In genomic region chr16:89286096-89286495, GRCh38 we compare ENCODE assay signal across 25 cellular contexts.
DNase-seq lines count a peak whose midpoint lies in the region; ATAC-seq, FAIRE-seq and TF ChIP-seq lines count a peak whose summit lies in the region.
"Had no signal": no experiment of that assay in that cellular context is flagged by ENCODE, and none has a peak within 500 bp of the region (broad histone marks: within the 10 kb centered on the region; RNA-seq: fewer than 3 reads in every experiment).

No MANE protein-coding gene starts in this region.

- no peak for DNase-seq in activated naive CD4-positive, alpha-beta T cell treated with anti-CD3 and anti-CD28 coated beads, Interleukin-2, amount 50 U/mL, for 72 hours (ENCODE audit: low spot score in 2 of 2)
- no peak for DNase-seq in activated naive CD4-positive, alpha-beta T cell treated with anti-CD3 and anti-CD28 coated beads, Interleukin-2, amount 50 U/mL, for 16 hours
- no peak for DNase-seq in GM23338 (ENCODE audit: low spot score)
- no peak for DNase-seq in astrocyte (ENCODE audit: low read depth)
- no peak for DNase-seq in mesothelial cell of epicardium (ENCODE audit: low spot score in 2 of 2, unreplicated experiment in 2 of 2)
- no peak for DNase-seq in adrenal gland
- DNase-seq in DMS53 (lab: John Stamatoyannopoulos, UW) = no peak
- no peak for DNase-seq in NOMO-1 treated with dmso at 0.1 percent for 144 hours (lab: John Stamatoyannopoulos, UW; ENCODE audit: unreplicated experiment)
- DNase-seq: Calu3, DMS153, Karpas-422, NCI-H1694 treated with DMSO at 0.1 percent for 48 hours, NCI-H2081 treated with DMSO at 0.1 percent for 48 hours, NCI-H2171 treated with DMSO at 0.1 percent for 48 hours, NCI-H446, NCI-H526, OCI-M1, SHP77 treated with DMSO at 0.1 percent for 48 hours had no signal

- intact Hi-C loops in adrenal gland (cut with DNase I) = no loop called here

- TF ChIP-seq CTCF in GM23338 (conservative IDR thresholded peaks at IDR 0.05; ENCODE audit: low read depth in 2 of 2) = no peak
- no peak for TF ChIP-seq CTCF in astrocyte (IDR thresholded peaks at IDR 0.05; ENCODE audit: insufficient read depth, low read depth, low read length)
- no peak for TF ChIP-seq CTCF in mesothelial cell of epicardium (IDR thresholded peaks at IDR 0.05; ENCODE audit: unreplicated experiment)
- no peak for TF ChIP-seq CTCF in adrenal gland (IDR thresholded peaks at IDR 0.05)

- H3K4me1 ChIP-seq in GM23338 (ENCODE audit: insufficient read depth) = peaks cover 10% of the 10 kb centered on the region
- H3K4me1 ChIP-seq in astrocyte (ENCODE audit: insufficient read depth, low read length) = no peaks in the 10 kb centered on the region
- no peaks in the 10 kb centered on the region for H3K4me1 ChIP-seq in adrenal gland (replicated peaks in 1 of 2)

- ATAC-seq in activated naive CD4-positive, alpha-beta T cell treated with anti-CD3 and anti-CD28 coated beads, Interleukin-2, amount 50 U/mL, for 72 hours = no peak
- ATAC-seq in GM23338 = no peak

- 91 to 94% (median 92%) methylated on average over 24 to 25 of the region's 25 CpGs for WGBS in adrenal gland, 4 donors

- H3K4me3 Mint-ChIP-seq in GM23338 (no peak overlapping the region), astrocyte (ENCODE audit: unreplicated experiment) (no peak overlapping the region), mesothelial cell of epicardium (no peak overlapping the region)
- H3K4me3 Mint-ChIP-seq: IgD-negative memory B cell had no signal

- no peaks in the 10 kb centered on the region for H3K36me3 Mint-ChIP-seq in activated naive CD4-positive, alpha-beta T cell treated with anti-CD3 and anti-CD28 coated beads, Interleukin-2, amount 50 U/mL, for 72 hours
- H3K36me3 Mint-ChIP-seq in GM23338 (ENCODE audit: low read depth) = peaks cover 39% of the 10 kb centered on the region
- peaks cover 8% of the 10 kb centered on the region for H3K36me3 Mint-ChIP-seq in astrocyte (ENCODE audit: low read depth, unreplicated experiment)
- H3K36me3 Mint-ChIP-seq in mesothelial cell of epicardium = peaks cover 7% of the 10 kb centered on the region

- no peak for TF ChIP-seq POLR2A in adrenal gland (IDR thresholded peaks at IDR 0.05)

- peaks cover 22% of the 10 kb centered on the region for H3F3A ChIP-seq in GM23338 (replicated peaks; ENCODE audit: low read depth)

- peaks cover 18% of the 10 kb centered on the region for H3K4me1 Mint-ChIP-seq in GM23338
- H3K4me1 Mint-ChIP-seq in astrocyte (ENCODE audit: low read depth, unreplicated experiment) = peaks cover 7% of the 10 kb centered on the region
- H3K4me1 Mint-ChIP-seq in mesothelial cell of epicardium = no peaks in the 10 kb centered on the region

- no peaks in the 10 kb centered on the region for H3K9me3 ChIP-seq in astrocyte (ENCODE audit: insufficient read depth, low read depth, low read length)
- no peaks in the 10 kb centered on the region for H3K9me3 ChIP-seq in adrenal gland (replicated peaks in 1 of 3)

- peaks cover 12% of the 10 kb centered on the region for H3K27me3 Mint-ChIP-seq in GM23338 (ENCODE audit: insufficient read depth, low read depth, poor library complexity)
- no peaks in the 10 kb centered on the region for H3K27me3 Mint-ChIP-seq in astrocyte (ENCODE audit: low read depth, unreplicated experiment)
- no peaks in the 10 kb centered on the region for H3K27me3 Mint-ChIP-seq in mesothelial cell of epicardium (ENCODE audit: low read depth)
- H3K27me3 Mint-ChIP-seq: IgD-negative memory B cell had no signal

- H3K27ac ChIP-seq in GM23338 (ENCODE audit: low read depth) (peak overlapping the region; percentile 66; the same call in 1 of the 2 replicates), astrocyte (ENCODE audit: low read depth, low read length) (no peak overlapping the region), adrenal gland (no peak overlapping the region)
- H3K27ac ChIP-seq: C4-2B had no signal

- peaks cover 15% of the 10 kb centered on the region for H3K79me2 ChIP-seq in GM23338 (replicated peaks; ENCODE audit: insufficient read depth)
- H3K79me2 ChIP-seq in astrocyte (ENCODE audit: insufficient read depth, low read length) = peaks cover 12% of the 10 kb centered on the region

- H4K20me1 ChIP-seq in GM23338 (replicated peaks; ENCODE audit: insufficient read depth) (peaks cover 9% of the 10 kb centered on the region), astrocyte (ENCODE audit: insufficient read depth, low read length) (peaks cover 54% of the 10 kb centered on the region)

- FAIRE-seq in astrocyte (lab: Jason Lieb, UNC) = no peak
- FAIRE-seq: A204.1, G401.6, GM12892, H1 had no signal

- H3K27me3 ChIP-seq in GM23338 (ENCODE audit: insufficient read depth) (no peaks in the 10 kb centered on the region), astrocyte (ENCODE audit: insufficient read depth, low read length) (no peaks in the 10 kb centered on the region), adrenal gland (no peaks in the 10 kb centered on the region)

- peak overlapping the region; percentile 25 to 26 for H3K27ac Mint-ChIP-seq in activated naive CD4-positive, alpha-beta T cell treated with anti-CD3 and anti-CD28 coated beads, Interleukin-2, amount 50 U/mL, for 72 hours
- H3K27ac Mint-ChIP-seq in GM23338 (no peak overlapping the region), astrocyte (ENCODE audit: unreplicated experiment) (peak overlapping the region; percentile 85), mesothelial cell of epicardium (peak overlapping the region; percentile 33)

- no peak overlapping the region for H3K9ac ChIP-seq in astrocyte (ENCODE audit: low read length)

- H3K4me2 ChIP-seq in GM23338 (no peak overlapping the region), astrocyte (ENCODE audit: low read length) (no peak overlapping the region)

- no peaks in the 10 kb centered on the region for H3K9me2 ChIP-seq in GM23338 (ENCODE audit: insufficient read depth)

- H2AFZ ChIP-seq in GM23338 = no peak overlapping the region
- H2AFZ ChIP-seq in astrocyte (ENCODE audit: low read depth, low read length) = no peak overlapping the region

- peaks cover 40% of the 10 kb centered on the region for H3K36me3 ChIP-seq in GM23338 (ENCODE audit: insufficient read depth)
- peaks cover 44% of the 10 kb centered on the region for H3K36me3 ChIP-seq in astrocyte (ENCODE audit: insufficient read depth, low read length)
- peaks cover 0 to 73% of the 10 kb centered on the region in 2 donors for H3K36me3 ChIP-seq in adrenal gland (replicated peaks in 1 of 2)

- no peaks in the 10 kb centered on the region for H3K9me3 Mint-ChIP-seq in activated naive CD4-positive, alpha-beta T cell treated with anti-CD3 and anti-CD28 coated beads, Interleukin-2, amount 50 U/mL, for 72 hours
- H3K9me3 Mint-ChIP-seq in GM23338 = no peaks in the 10 kb centered on the region
- H3K9me3 Mint-ChIP-seq in astrocyte (ENCODE audit: unreplicated experiment) = no peaks in the 10 kb centered on the region
- no peaks in the 10 kb centered on the region for H3K9me3 Mint-ChIP-seq in mesothelial cell of epicardium
- H3K9me3 Mint-ChIP-seq: CD8-positive, alpha-beta memory T cell; IgD-negative memory B cell had no signal

- no peak overlapping the region for H3K4me3 ChIP-seq in GM23338
- no peak overlapping the region for H3K4me3 ChIP-seq in astrocyte (ENCODE audit: insufficient read depth, low read depth, low read length)
- H3K4me3 ChIP-seq in adrenal gland = no peak overlapping the region

TF ChIP-seq in GM23338, 12 proteins besides CTCF, POLR2A, EP300 and RAD21 (continues in another document):
- TF ChIP-seq ZNF331 (CRISPR knock-in tag; IDR thresholded peaks at IDR 0.05; ENCODE audit: low read depth) (no peak), EZH2 (IDR thresholded peaks at IDR 0.05; ENCODE audit: low read depth, unreplicated experiment) (no peak)
